8 cellular contexts compared by ENCODE assay signal in the genomic region with DNA sequence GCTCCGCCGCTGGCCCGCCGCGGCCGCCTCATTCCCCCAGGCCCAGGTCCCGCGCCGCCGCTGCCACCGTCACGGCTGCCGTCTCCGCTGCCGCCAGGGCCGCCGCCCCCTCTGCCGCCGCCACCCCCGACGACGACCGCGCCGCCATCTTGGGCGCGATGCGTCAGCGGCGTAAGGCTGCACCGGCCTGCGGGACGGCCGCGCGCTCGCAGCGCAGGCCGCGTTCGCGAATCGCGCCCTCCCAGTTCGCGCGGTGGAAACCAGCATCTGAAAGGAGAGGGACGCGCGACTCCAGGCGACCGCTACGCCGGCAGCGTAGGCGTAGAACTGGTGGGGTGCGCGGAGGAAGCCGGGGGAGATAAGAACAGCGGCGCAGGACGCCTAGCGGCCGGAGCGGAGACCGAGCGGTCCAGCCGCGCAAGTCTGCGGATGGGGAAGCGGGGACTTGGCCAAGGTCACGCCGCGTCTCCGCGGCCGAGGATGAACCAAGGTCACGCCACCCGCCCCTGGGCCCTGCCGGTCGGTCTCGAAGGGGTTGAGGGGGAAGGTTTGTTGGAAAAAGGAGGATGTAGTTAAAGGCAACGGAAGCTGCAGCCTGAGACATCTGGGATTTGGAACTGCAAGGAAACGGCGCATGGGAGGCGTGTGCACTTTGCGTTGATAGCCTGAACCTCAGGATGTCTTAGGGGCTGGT. TPM values are rescaled to one million over a fixed set of nuclear protein-coding genes. Genes with fewer than 3 reads are reported as not detected.
DNase-seq lines count a peak whose midpoint lies in the region; ATAC-seq and TF ChIP-seq lines count a peak whose summit lies in the region.

A gene (minus strand): TSS at position 173 of the 694 bp plus-strand sequence. CDS start 307 bp downstream, outside the sequence.

- peaks cover 40% of the 10 kb centered on the region for H3K79me2 ChIP-seq in OCI-LY1 (ENCODE audit: insufficient read depth, low read length)

- H3K9me3 ChIP-seq in OCI-LY1 (ENCODE audit: low read length) (peaks cover 3% of the 10 kb centered on the region; the same call in 1 of the 2 replicates), mononuclear cell (ENCODE audit: low read depth, low read length) (no peaks in the 10 kb centered on the region)

- peak within 1 kb of the TSS; percentile 93 for H3K9ac ChIP-seq in OCI-LY1 (ENCODE audit: low read length)

- no peak within 1 kb of the TSS for H2AFZ ChIP-seq in OCI-LY1 (ENCODE audit: low read length)

- no peaks in the 10 kb centered on the region for H3K9me2 ChIP-seq in OCI-LY1 (ENCODE audit: low read depth, low read length)

- DNase-seq in DMS 273 (lab: John Stamatoyannopoulos, UW; ENCODE audit: unreplicated experiment) (peak; percentile 98), HuH-7 (ENCODE audit: low spot score) (peak; percentile 85), epidermal melanocyte (ENCODE audit: insufficient read length, low spot score) (peak; percentile 95)
- DNase-seq in activated CD8-positive, alpha-beta memory T cell treated with anti-CD3 and anti-CD28 coated beads, Interleukin-2, amount 50 U/mL, for 48 hours, result peak; percentile 98
- DNase-seq in stimulated activated CD8-positive, alpha-beta memory T cell treated with anti-CD3 and anti-CD28 coated beads, Interleukin-4, amount 100 ng/mL, for 1 hour (ENCODE audit: low read depth in 2 of 2, low spot score in 1 of 2), result peak; percentile 86 to 89

- H3K4me2 ChIP-seq in OCI-LY1 (ENCODE audit: low read length), result peak within 1 kb of the TSS; percentile 87

- H3K36me3 ChIP-seq in OCI-LY1 (ENCODE audit: insufficient read depth, low read length), result no peaks in the 10 kb centered on the region

- peak within 1 kb of the TSS; percentile 83 for H3K4me3 ChIP-seq in OCI-LY1 (ENCODE audit: low read depth, low read length, poor library complexity, severe bottlenecking)
- peak within 1 kb of the TSS; percentile 88 for H3K4me3 ChIP-seq in mononuclear cell (ENCODE audit: low read length)

- ATAC-seq in GM21515 (IDR thresholded peaks at IDR 0.05; ENCODE audit: unreplicated experiment), result peak; percentile 88

- peak; percentile 76 for TF ChIP-seq CTCF in OCI-LY1 (IDR thresholded peaks at IDR 0.05; ENCODE audit: low read length)

- H3K4me1 ChIP-seq in OCI-LY1 (ENCODE audit: insufficient read depth, low read length, severe bottlenecking) (peaks cover 28% of the 10 kb centered on the region), mononuclear cell (ENCODE audit: insufficient read depth, low read length) (peaks cover 36% of the 10 kb centered on the region)

- H3K27me3 ChIP-seq in OCI-LY1 (ENCODE audit: insufficient read depth, low read length), result no peaks in the 10 kb centered on the region
- H3K27me3 ChIP-seq in mononuclear cell (ENCODE audit: insufficient read depth, low read length), result no peaks in the 10 kb centered on the region

- H4K20me1 ChIP-seq in OCI-LY1 (ENCODE audit: insufficient read depth, low read length), result no peaks in the 10 kb centered on the region

- peak within 1 kb of the TSS; percentile 72 for H3K27ac ChIP-seq in OCI-LY1 (ENCODE audit: low read depth, low read length, poor library complexity, severe bottlenecking)

- no peaks in the 10 kb centered on the region for H3F3A ChIP-seq in OCI-LY1 (ENCODE audit: insufficient read depth, low read length)

RNA-seq across cellular contexts. Expression of the gene that starts here (rescaled TPM):
- total RNA-seq in mononuclear cell, result 23.8 TPM

Comparison
In these comparisons a context has a peak if more than half of its experiments do, and no peak if none do; other contexts are left out.
1. Peak in every context shown above with its lines: DNase-seq, ATAC-seq, H3K4me3 ChIP-seq and H3K27ac ChIP-seq.